In the genomic region with DNA sequence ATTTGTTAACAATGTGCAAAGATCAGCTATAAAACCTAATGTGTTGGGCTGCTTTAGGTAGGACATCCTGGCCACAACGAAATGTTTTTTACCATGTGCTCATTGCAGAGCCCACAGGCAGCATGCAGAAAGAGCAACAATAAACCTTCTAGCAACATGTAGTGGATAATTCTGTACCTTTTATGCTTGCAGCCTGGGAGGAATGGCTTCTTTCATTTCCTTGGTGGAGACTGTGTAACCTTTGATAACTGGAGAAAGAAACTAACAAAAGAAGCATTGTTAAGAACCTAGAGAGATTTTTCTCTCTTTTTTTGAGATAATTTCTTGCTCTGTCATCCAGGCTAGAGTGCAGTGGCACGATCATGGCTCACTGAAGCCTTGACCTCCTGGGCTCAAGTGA, we compare ENCODE assay signal across 21 cellular contexts.
DNase-seq lines count a peak whose midpoint lies in the region; ATAC-seq and TF ChIP-seq lines count a peak whose summit lies in the region.
"Had no signal": no experiment of that assay in that cellular context is flagged by ENCODE, and none has a peak within 500 bp of the region (broad histone marks: within the 10 kb centered on the region; RNA-seq: fewer than 3 reads in every experiment).

No MANE protein-coding gene starts in this region.

- WGBS in smooth muscle cell (ENCODE audit: low lambda C conversion rate), result 60% methylated on average over 2 of the region's 2 CpGs

- H3K4me1 ChIP-seq in KMS-11 (ENCODE audit: low read depth, poor library complexity, severe bottlenecking) (peaks cover 24% of the 10 kb centered on the region), smooth muscle cell (ENCODE audit: low read depth) (no peaks in the 10 kb centered on the region)

- no peaks in the 10 kb centered on the region for H3K27me3 Mint-ChIP-seq in neural crest cell (ENCODE audit: low read depth)
- no peaks in the 10 kb centered on the region for H3K27me3 Mint-ChIP-seq in CD4-positive, alpha-beta T cell
- H3K27me3 Mint-ChIP-seq: IgD-negative memory B cell had no signal

- H3K4me3 Mint-ChIP-seq in neural crest cell, result no peak overlapping the region
- H3K4me3 Mint-ChIP-seq in CD4-positive, alpha-beta T cell, result no peak overlapping the region
- H3K4me3 Mint-ChIP-seq: CD4-positive, CD25-positive, alpha-beta regulatory T cell; HFFc6; IgD-negative memory B cell had no signal

- no peaks in the 10 kb centered on the region for H3K9me3 Mint-ChIP-seq in neural crest cell
- H3K9me3 Mint-ChIP-seq in CD4-positive, alpha-beta T cell, result peaks cover 2% of the 10 kb centered on the region
- H3K9me3 Mint-ChIP-seq: HFFc6 had no signal

- H2AFZ ChIP-seq in KMS-11 (ENCODE audit: low read depth) (peak overlapping the region; percentile 50; the same call in 1 of the 2 replicates), smooth muscle cell (ENCODE audit: low read depth) (peak overlapping the region; percentile 69)

- no peaks in the 10 kb centered on the region for H3F3A ChIP-seq in smooth muscle cell (ENCODE audit: low read depth)

- H3K27me3 ChIP-seq in KMS-11 (ENCODE audit: insufficient read depth, low read depth) (no peaks in the 10 kb centered on the region), smooth muscle cell (ENCODE audit: low read depth) (no peaks in the 10 kb centered on the region)
- no peaks in the 10 kb centered on the region for H3K27me3 ChIP-seq in CD4-positive, alpha-beta T cell (ENCODE audit: control insufficient read depth, insufficient read depth, low read length)
- H3K27me3 ChIP-seq: BE2C had no signal

- H3K4me3 ChIP-seq in KMS-11 (IDR thresholded peaks at IDR 0.05; ENCODE audit: insufficient read depth, low read depth, low read length) (no peak overlapping the region), smooth muscle cell (no peak overlapping the region)

- peak overlapping the region; percentile 51 for H3K27ac Mint-ChIP-seq in neural crest cell (ENCODE audit: unreplicated experiment)
- H3K27ac Mint-ChIP-seq in CD4-positive, alpha-beta T cell, result no peak overlapping the region
- H3K27ac Mint-ChIP-seq: CD4-positive, CD25-positive, alpha-beta regulatory T cell; HFFc6; IgD-negative memory B cell had no signal

- H3K79me2 ChIP-seq in KMS-11 (ENCODE audit: insufficient read depth, low read depth) (no peaks in the 10 kb centered on the region), smooth muscle cell (ENCODE audit: low read depth) (no peaks in the 10 kb centered on the region)

- POLR2A ChIA-PET in CD4-positive, alpha-beta T cell (lab: Charles Lee), result no interaction called here

- H3K4me2 ChIP-seq in KMS-11 (peak overlapping the region; percentile 36; the same call in 1 of the 2 replicates), smooth muscle cell (no peak overlapping the region)

- H3K36me3 Mint-ChIP-seq in neural crest cell (ENCODE audit: low read depth), result no peaks in the 10 kb centered on the region
- no peaks in the 10 kb centered on the region for H3K36me3 Mint-ChIP-seq in CD4-positive, alpha-beta T cell (ENCODE audit: low read depth)
- H3K36me3 Mint-ChIP-seq: CD4-positive, CD25-positive, alpha-beta regulatory T cell; IgD-negative memory B cell had no signal

- H3K9ac ChIP-seq in KMS-11 (no peak overlapping the region; the same call in 1 of the 2 replicates), smooth muscle cell (ENCODE audit: low read depth) (no peak overlapping the region)

- TF ChIP-seq CTCF in KMS-11 (conservative IDR thresholded peaks at IDR 0.05; ENCODE audit: low read depth, low read length) (no peak), neural crest cell (conservative IDR thresholded peaks at IDR 0.05) (no peak), smooth muscle cell (IDR thresholded peaks at IDR 0.05; ENCODE audit: borderline replicate concordance, insufficient read depth, poor library complexity, severe bottlenecking) (no peak)
- no peak for TF ChIP-seq CTCF in CD4-positive, alpha-beta T cell (IDR thresholded peaks at IDR 0.05)

- H4K20me1 ChIP-seq in KMS-11 (ENCODE audit: insufficient read depth), result no peaks in the 10 kb centered on the region
- no peaks in the 10 kb centered on the region for H4K20me1 ChIP-seq in smooth muscle cell (ENCODE audit: low read depth)

- DNase-seq in OCI-M1 (lab: John Stamatoyannopoulos, UW), result peak; percentile 11
- DNase-seq in neural crest cell (ENCODE audit: low read depth, low spot score), result no peak
- DNase-seq in smooth muscle cell (lab: John Stamatoyannopoulos, UW; ENCODE audit: unreplicated experiment), result no peak
- no peak for DNase-seq in CD4-positive, alpha-beta T cell
- DNase-seq in RKO (ENCODE audit: low spot score), result no peak
- no peak for DNase-seq in NCI-H2029 (lab: John Stamatoyannopoulos, UW)
- DNase-seq: ACHN; BE2C; C1 segment of cervical spinal cord; CD4-positive, CD25-positive, alpha-beta regulatory T cell; DMS153; DMS79; GDM1; GOT3; H7; HFFc6 had no signal

- H3K4me1 Mint-ChIP-seq in neural crest cell, result peaks cover 7% of the 10 kb centered on the region
- no peaks in the 10 kb centered on the region for H3K4me1 Mint-ChIP-seq in CD4-positive, alpha-beta T cell (ENCODE audit: low read depth)
- H3K4me1 Mint-ChIP-seq: CD4-positive, CD25-positive, alpha-beta regulatory T cell; IgD-negative memory B cell had no signal

- intact Hi-C loops in CD4-positive, alpha-beta T cell (cut with DNase I, micrococcal nuclease), result no loop called here

- H3K27ac ChIP-seq in KMS-11 (peak overlapping the region; percentile 49), smooth muscle cell (ENCODE audit: low read depth) (no peak overlapping the region)
- H3K27ac ChIP-seq in CD4-positive, alpha-beta T cell (ENCODE audit: low read depth, low read length), result no peak overlapping the region

- H3K9me3 ChIP-seq in smooth muscle cell (replicated peaks; ENCODE audit: low read depth), result no peaks in the 10 kb centered on the region
- H3K9me3 ChIP-seq in CD4-positive, alpha-beta T cell (ENCODE audit: control insufficient read depth, low read length), result no peaks in the 10 kb centered on the region
- H3K9me3 ChIP-seq: BE2C had no signal

- no peak for ATAC-seq in CD4-positive, alpha-beta T cell (ENCODE audit: poor library complexity)
- ATAC-seq in HG03354 (IDR thresholded peaks at IDR 0.05; ENCODE audit: poor library complexity, severe bottlenecking, unreplicated experiment), result no peak
- ATAC-seq: HCT116, HepG2 had no signal

- CTCF ChIA-PET in CD4-positive, alpha-beta T cell (lab: Charles Lee), result no interaction called here

- H3K36me3 ChIP-seq in KMS-11 (ENCODE audit: insufficient read depth) (no peaks in the 10 kb centered on the region), smooth muscle cell (ENCODE audit: low read depth) (no peaks in the 10 kb centered on the region)
- H3K36me3 ChIP-seq: BE2C had no signal
